In the genomic region with DNA sequence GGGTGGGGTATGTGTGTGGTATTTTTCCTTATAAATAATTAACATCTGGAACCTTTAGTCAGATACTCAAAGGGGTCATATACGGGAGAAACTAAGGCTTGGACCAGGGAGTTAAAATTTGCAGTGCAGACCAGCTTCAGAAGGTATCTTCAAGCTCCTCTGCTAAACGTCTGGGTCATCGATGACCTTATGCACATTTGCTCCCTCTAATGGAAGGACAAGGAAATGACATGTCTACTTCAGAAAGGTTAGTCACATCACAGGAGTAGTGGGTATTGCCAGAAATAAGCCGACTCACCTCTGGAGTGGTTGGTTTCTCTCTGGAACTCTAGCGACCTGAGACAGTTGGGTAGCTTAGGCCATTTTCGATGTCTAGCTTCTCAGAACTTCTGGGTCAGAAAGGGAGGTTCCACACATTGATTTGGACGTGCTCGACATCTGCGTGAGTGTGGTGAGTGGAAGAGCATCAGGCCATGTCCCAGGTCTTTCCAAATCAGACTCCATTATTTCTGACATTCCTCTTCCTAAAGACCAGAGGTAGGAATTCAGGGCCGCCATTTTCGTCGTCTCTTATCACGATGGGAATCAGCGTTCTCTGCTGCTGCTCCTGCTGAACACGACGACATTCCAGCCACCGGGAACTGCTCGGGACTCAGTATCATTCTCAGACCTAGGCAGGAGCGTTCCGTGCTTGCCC, we compare ENCODE assay signal across 8 cellular contexts. TPM values are rescaled to one million over a fixed set of nuclear protein-coding genes. Genes with fewer than 3 reads are reported as not detected.
DNase-seq lines count a peak whose midpoint lies in the region; ATAC-seq and TF ChIP-seq lines count a peak whose summit lies in the region.

No MANE protein-coding gene starts in this region.

- no peaks in the 10 kb centered on the region for H3K27me3 ChIP-seq in CD4-positive, CD25-positive, alpha-beta regulatory T cell (ENCODE audit: control insufficient read depth, insufficient read depth, low read length)
- no peaks in the 10 kb centered on the region for H3K27me3 ChIP-seq in cardiac muscle cell

- H3K4me3 ChIP-seq in CD4-positive, CD25-positive, alpha-beta regulatory T cell (ENCODE audit: low read depth, low read length): peak overlapping the region; percentile 7
- H3K4me3 ChIP-seq in cardiac muscle cell: no peak overlapping the region

- peak overlapping the region; percentile 17 to 77 (median 64) for H3K27ac Mint-ChIP-seq in CD4-positive, CD25-positive, alpha-beta regulatory T cell
- H3K27ac Mint-ChIP-seq in activated naive CD8-positive, alpha-beta T cell: peak overlapping the region; percentile 13

- H3K9me3 Mint-ChIP-seq in CD4-positive, CD25-positive, alpha-beta regulatory T cell: no peaks in the 10 kb centered on the region
- H3K9me3 Mint-ChIP-seq in activated naive CD8-positive, alpha-beta T cell (ENCODE audit: low read depth): no peaks in the 10 kb centered on the region

- H3K27me3 Mint-ChIP-seq in CD4-positive, CD25-positive, alpha-beta regulatory T cell: peaks cover 6% of the 10 kb centered on the region
- H3K27me3 Mint-ChIP-seq in activated naive CD8-positive, alpha-beta T cell: no peaks in the 10 kb centered on the region

- H3K4me3 Mint-ChIP-seq in CD4-positive, CD25-positive, alpha-beta regulatory T cell: no peak overlapping the region
- H3K4me3 Mint-ChIP-seq in activated naive CD8-positive, alpha-beta T cell: no peak overlapping the region

- H3K4me1 ChIP-seq in CD4-positive, CD25-positive, alpha-beta regulatory T cell (ENCODE audit: control insufficient read depth, insufficient read depth, low read length, poor library complexity, severe bottlenecking): peaks cover 20% of the 10 kb centered on the region
- no peaks in the 10 kb centered on the region for H3K4me1 ChIP-seq in cardiac muscle cell (ENCODE audit: low read depth)

- DNase-seq in CD4-positive, CD25-positive, alpha-beta regulatory T cell: peak; percentile 9 to 82 (median 69)
- DNase-seq in HPDE6-E6E7 (ENCODE audit: extremely low spot score) (peak; percentile 83), NCI-H82 (lab: John Stamatoyannopoulos, UW) (peak; percentile 89), cardiac muscle cell (ENCODE audit: low read depth in 1 of 2, low spot score in 1 of 2) (peak; percentile 76 to 87), putamen (ENCODE audit: low spot score) (peak; percentile 32)

- H3K4me1 Mint-ChIP-seq in CD4-positive, CD25-positive, alpha-beta regulatory T cell: peaks cover 5 to 24% (median 14%) of the 10 kb centered on the region in 4 donors
- H3K4me1 Mint-ChIP-seq in activated naive CD8-positive, alpha-beta T cell (ENCODE audit: low read depth): peaks cover 8% of the 10 kb centered on the region

- peak; percentile 71 for TF ChIP-seq CTCF in cardiac muscle cell (IDR thresholded peaks at IDR 0.05; ENCODE audit: low read depth, low read length)

- H3K36me3 ChIP-seq in CD4-positive, CD25-positive, alpha-beta regulatory T cell (ENCODE audit: control insufficient read depth, insufficient read depth, low read length): no peaks in the 10 kb centered on the region
- H3K36me3 ChIP-seq in cardiac muscle cell: no peaks in the 10 kb centered on the region

- peak; percentile 67 to 73 for ATAC-seq in CD4-positive, CD25-positive, alpha-beta regulatory T cell (ENCODE audit: low read depth in 2 of 2)
- ATAC-seq in GM18867 (IDR thresholded peaks at IDR 0.05; ENCODE audit: unreplicated experiment): peak; percentile 52
- no peak for ATAC-seq in GM18517 (IDR thresholded peaks at IDR 0.05; ENCODE audit: unreplicated experiment)

- H3K27ac ChIP-seq in CD4-positive, CD25-positive, alpha-beta regulatory T cell (ENCODE audit: insufficient read depth, low read length, poor library complexity, severe bottlenecking): no peak overlapping the region
- H3K27ac ChIP-seq in cardiac muscle cell: no peak overlapping the region

- no peaks in the 10 kb centered on the region for H3K36me3 Mint-ChIP-seq in CD4-positive, CD25-positive, alpha-beta regulatory T cell
- H3K36me3 Mint-ChIP-seq in activated naive CD8-positive, alpha-beta T cell: no peaks in the 10 kb centered on the region

- H3K9me3 ChIP-seq in CD4-positive, CD25-positive, alpha-beta regulatory T cell (ENCODE audit: control insufficient read depth in 2 of 2, low read length in 2 of 2): no peaks in the 10 kb centered on the region
- no peaks in the 10 kb centered on the region for H3K9me3 ChIP-seq in cardiac muscle cell (ENCODE audit: low read depth)

RNA-seq across cellular contexts. Expression of gene RASA2, which starts 31.8 kb away (rescaled TPM):
- total RNA-seq in CD4-positive, CD25-positive, alpha-beta regulatory T cell: 93.5 TPM
- 10 to 100 TPM; 46.5 to 72.5 (median 56.6) TPM for polyA plus RNA-seq in CD4-positive, CD25-positive, alpha-beta regulatory T cell
- 4.4 and 18.0 TPM in 2 replicates for total RNA-seq in cardiac muscle cell
- polyA plus RNA-seq in cardiac muscle cell: 6.3 and 6.5 TPM in 2 replicates

Comparison
In these comparisons a context has a peak if more than half of its experiments do, and no peak if none do; other contexts are left out.
1. DNase-seq: peak in every context shown above with its lines; median percentile 89 in NCI-H82; 83 in HPDE6-E6E7; 82 in cardiac muscle cell; 69 in CD4-positive, CD25-positive, alpha-beta regulatory T cell; 32 in putamen.